1 cellular context compared by ENCODE assay signal in the genomic region with DNA sequence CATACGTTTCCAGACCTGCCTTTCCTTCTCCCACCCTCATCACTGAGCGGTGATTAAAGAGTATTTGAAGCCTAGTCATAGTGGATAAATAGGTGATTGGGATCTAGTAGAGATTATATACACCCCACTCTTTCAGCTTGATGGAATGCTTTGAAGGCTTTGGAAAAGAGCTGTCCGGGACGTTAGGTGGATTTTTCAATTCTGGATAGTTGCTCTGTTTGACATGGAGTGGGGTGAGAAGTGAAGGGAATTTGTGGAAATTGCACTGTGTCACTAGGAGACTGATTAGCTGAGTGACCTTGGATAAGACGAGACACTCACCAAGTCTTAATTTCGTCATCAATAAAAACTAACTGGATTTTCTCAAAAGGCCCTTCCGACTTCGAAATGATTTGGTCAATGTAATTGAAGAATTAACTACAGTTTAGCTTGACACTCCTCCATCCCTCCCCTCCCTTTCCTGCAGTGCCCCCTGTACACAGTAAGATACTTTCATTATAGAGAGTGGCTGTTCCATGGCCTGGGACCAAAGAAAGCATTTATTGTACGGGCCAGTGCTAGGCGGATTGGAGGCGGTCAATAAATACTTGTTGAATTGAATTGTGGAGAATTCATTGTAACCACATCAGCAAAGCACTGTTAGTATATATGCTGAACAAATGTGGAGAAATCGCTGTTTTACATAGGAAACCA.
A peak's percentile ranks its signal among the peaks of the same experiment; 100 is the strongest.
TF ChIP-seq lines count a peak whose summit lies in the region.

No MANE protein-coding gene starts in this region.

TF ChIP-seq in H1, 55 proteins besides CTCF, POLR2A, EP300 and RAD21:
- TF ChIP-seq ASH2L (IDR thresholded peaks at IDR 0.05; ENCODE audit: low read length) (no peak), ZNF274 (IDR thresholded peaks at IDR 0.05; ENCODE audit: borderline replicate concordance, extremely low read depth, low read length) (no peak), CHD1 (IDR thresholded peaks at IDR 0.05; ENCODE audit: low read depth, low read length) (no peak), BRCA1 (IDR thresholded peaks at IDR 0.05; ENCODE audit: low read depth, low read length) (no peak), TAF1 (IDR thresholded peaks at IDR 0.05; ENCODE audit: low read depth, low read length) (0 out of 2 replicates have a peak, but pooled peaks have one; percentile 12)
